ENCODE assay signal across 9 cellular contexts in genomic region chr4:185344743-185345538, GRCh38. TPM values are rescaled to one million over a fixed set of nuclear protein-coding genes. Genes with fewer than 3 reads are reported as not detected.
DNase-seq lines count a peak whose midpoint lies in the region; ATAC-seq and TF ChIP-seq lines count a peak whose summit lies in the region.
"Had no signal": no experiment of that assay in that cellular context is flagged by ENCODE, and none has a peak within 500 bp of the region (broad histone marks: within the 10 kb centered on the region; RNA-seq: fewer than 3 reads in every experiment).

No MANE protein-coding gene starts in this region.

- H3K4me1 Mint-ChIP-seq in stimulated activated naive CD8-positive, alpha-beta T cell treated with anti-CD3 and anti-CD28 coated beads, Interleukin-15, amount 100 ng/mL, for 72 hours, result peaks cover 28% of the 10 kb centered on the region
- H3K4me1 Mint-ChIP-seq in Calu3 (ENCODE audit: low read depth, unreplicated experiment), result no peaks in the 10 kb centered on the region

- intact Hi-C loops in Calu3 (cut with micrococcal nuclease; ENCODE audit: unreplicated experiment), result no loop called here

- H3K9me3 Mint-ChIP-seq in activated naive CD4-positive, alpha-beta T cell treated with anti-CD3 and anti-CD28 coated beads, Interleukin-2, amount 50 U/mL, for 72 hours, result no peaks in the 10 kb centered on the region
- no peaks in the 10 kb centered on the region for H3K9me3 Mint-ChIP-seq in stimulated activated naive CD8-positive, alpha-beta T cell treated with anti-CD3 and anti-CD28 coated beads, Interleukin-15, amount 100 ng/mL, for 72 hours
- H3K9me3 Mint-ChIP-seq in Calu3 (ENCODE audit: low read depth, unreplicated experiment), result no peaks in the 10 kb centered on the region

- H3K36me3 Mint-ChIP-seq in activated naive CD4-positive, alpha-beta T cell treated with anti-CD3 and anti-CD28 coated beads, Interleukin-2, amount 50 U/mL, for 72 hours, result peaks cover 19% of the 10 kb centered on the region in 2 donors
- peaks cover 5% of the 10 kb centered on the region for H3K36me3 Mint-ChIP-seq in Calu3 (ENCODE audit: insufficient read depth, unreplicated experiment)

- peak overlapping the region; percentile 74 to 83 for H3K27ac Mint-ChIP-seq in activated naive CD4-positive, alpha-beta T cell treated with anti-CD3 and anti-CD28 coated beads, Interleukin-2, amount 50 U/mL, for 72 hours
- H3K27ac Mint-ChIP-seq in stimulated activated naive CD8-positive, alpha-beta T cell treated with anti-CD3 and anti-CD28 coated beads, Interleukin-15, amount 100 ng/mL, for 72 hours, result peak overlapping the region in 1 of 2 donors; percentile 91
- H3K27ac Mint-ChIP-seq in Calu3 (ENCODE audit: unreplicated experiment), result no peak overlapping the region

- ATAC-seq in HG02973 (IDR thresholded peaks at IDR 0.05; ENCODE audit: unreplicated experiment), result peak; percentile 52
- peak; percentile 60 to 61 for ATAC-seq in activated naive CD4-positive, alpha-beta T cell treated with anti-CD3 and anti-CD28 coated beads, Interleukin-2, amount 50 U/mL, for 72 hours
- ATAC-seq in stimulated activated naive CD8-positive, alpha-beta T cell treated with anti-CD3 and anti-CD28 coated beads, Interleukin-15, amount 100 ng/mL, for 72 hours, result peak; percentile 60

- no peaks in the 10 kb centered on the region for H3K27me3 Mint-ChIP-seq in stimulated activated naive CD8-positive, alpha-beta T cell treated with anti-CD3 and anti-CD28 coated beads, Interleukin-15, amount 100 ng/mL, for 72 hours
- H3K27me3 Mint-ChIP-seq in Calu3 (ENCODE audit: unreplicated experiment), result no peaks in the 10 kb centered on the region

- H3K4me3 Mint-ChIP-seq in stimulated activated naive CD8-positive, alpha-beta T cell treated with anti-CD3 and anti-CD28 coated beads, Interleukin-15, amount 100 ng/mL, for 72 hours, result peak overlapping the region in 1 of 2 donors; percentile 60
- no peak overlapping the region for H3K4me3 Mint-ChIP-seq in Calu3 (ENCODE audit: low read depth, unreplicated experiment)

- no peak for TF ChIP-seq CTCF in Calu3 (IDR thresholded peaks at IDR 0.05; ENCODE audit: unreplicated experiment)

- CTCF ChIA-PET in Calu3 (lab: Charles Lee), result no interaction called here

- no TSS peak for BruUV-seq in Calu3 (replicated peaks; lab: Mats Ljungman, UMichigan)

- DNase-seq in NOMO-1 treated with DMSO at 0.1 percent for 48 hours (lab: John Stamatoyannopoulos, UW; ENCODE audit: unreplicated experiment) (peak; percentile 21), NOMO-1 treated with dmso at 0.1 percent for 144 hours (lab: John Stamatoyannopoulos, UW; ENCODE audit: unreplicated experiment) (no peak), foreskin melanocyte (no peak), Calu3 (no peak), GOT3 (lab: John Stamatoyannopoulos, UW) (no peak)
- no peak for DNase-seq in activated naive CD4-positive, alpha-beta T cell treated with anti-CD3 and anti-CD28 coated beads, Interleukin-2, amount 50 U/mL, for 72 hours (ENCODE audit: low spot score in 2 of 2)
- no peak for DNase-seq in stimulated activated naive CD8-positive, alpha-beta T cell treated with anti-CD3 and anti-CD28 coated beads, Interleukin-15, amount 100 ng/mL, for 72 hours
- DNase-seq: amniotic stem cell had no signal

RNA-seq across cellular contexts. Expression of gene LRP2BP, which starts 50.8 kb away (rescaled TPM):
- 1 to 10 TPM in 1 of 2 donors, under 1 TPM in 1; 0.68 to 1.7 TPM for total RNA-seq in activated naive CD4-positive, alpha-beta T cell treated with anti-CD3 and anti-CD28 coated beads, Interleukin-2, amount 50 U/mL, for 72 hours
- 0.47 and 0.49 TPM in 2 replicates for total RNA-seq in Calu3 (2022)

RNA-seq across cellular contexts. Expression of gene ANKRD37, which starts 51.7 kb away (rescaled TPM):
- total RNA-seq in activated naive CD4-positive, alpha-beta T cell treated with anti-CD3 and anti-CD28 coated beads, Interleukin-2, amount 50 U/mL, for 72 hours, result 10 to 100 TPM in 1 of 2 donors, 1 to 10 TPM in 1; 9.1 to 44.5 TPM
- 3.6 and 4.4 TPM in 2 replicates for total RNA-seq in Calu3 (2022)
